ENCODE assay signal across 1 cellular context in the genomic region with DNA sequence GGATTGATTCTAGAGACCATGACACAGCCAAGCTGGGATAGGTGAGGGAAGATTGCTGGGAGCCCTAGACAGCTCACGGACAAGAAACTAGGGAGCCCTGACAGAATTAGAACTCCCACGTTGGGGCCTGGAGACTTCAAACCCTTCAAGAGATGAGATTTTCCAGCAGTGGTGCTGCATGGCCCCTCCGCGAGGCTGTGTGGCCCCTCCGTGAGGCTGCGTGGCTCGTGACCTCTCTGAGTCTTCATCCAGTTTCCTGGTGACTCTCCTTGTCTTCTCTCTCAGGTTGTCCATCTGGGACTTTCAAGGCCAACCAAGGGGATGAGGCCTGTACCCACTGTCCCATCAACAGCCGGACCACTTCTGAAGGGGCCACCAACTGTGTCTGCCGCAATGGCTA.
TF ChIP-seq lines count a peak whose summit lies in the region.

No MANE protein-coding gene starts in this region.

TF ChIP-seq in GM23338, 12 proteins besides CTCF, POLR2A, EP300 and RAD21 (continued from another document):
- TF ChIP-seq, protein P1, sequence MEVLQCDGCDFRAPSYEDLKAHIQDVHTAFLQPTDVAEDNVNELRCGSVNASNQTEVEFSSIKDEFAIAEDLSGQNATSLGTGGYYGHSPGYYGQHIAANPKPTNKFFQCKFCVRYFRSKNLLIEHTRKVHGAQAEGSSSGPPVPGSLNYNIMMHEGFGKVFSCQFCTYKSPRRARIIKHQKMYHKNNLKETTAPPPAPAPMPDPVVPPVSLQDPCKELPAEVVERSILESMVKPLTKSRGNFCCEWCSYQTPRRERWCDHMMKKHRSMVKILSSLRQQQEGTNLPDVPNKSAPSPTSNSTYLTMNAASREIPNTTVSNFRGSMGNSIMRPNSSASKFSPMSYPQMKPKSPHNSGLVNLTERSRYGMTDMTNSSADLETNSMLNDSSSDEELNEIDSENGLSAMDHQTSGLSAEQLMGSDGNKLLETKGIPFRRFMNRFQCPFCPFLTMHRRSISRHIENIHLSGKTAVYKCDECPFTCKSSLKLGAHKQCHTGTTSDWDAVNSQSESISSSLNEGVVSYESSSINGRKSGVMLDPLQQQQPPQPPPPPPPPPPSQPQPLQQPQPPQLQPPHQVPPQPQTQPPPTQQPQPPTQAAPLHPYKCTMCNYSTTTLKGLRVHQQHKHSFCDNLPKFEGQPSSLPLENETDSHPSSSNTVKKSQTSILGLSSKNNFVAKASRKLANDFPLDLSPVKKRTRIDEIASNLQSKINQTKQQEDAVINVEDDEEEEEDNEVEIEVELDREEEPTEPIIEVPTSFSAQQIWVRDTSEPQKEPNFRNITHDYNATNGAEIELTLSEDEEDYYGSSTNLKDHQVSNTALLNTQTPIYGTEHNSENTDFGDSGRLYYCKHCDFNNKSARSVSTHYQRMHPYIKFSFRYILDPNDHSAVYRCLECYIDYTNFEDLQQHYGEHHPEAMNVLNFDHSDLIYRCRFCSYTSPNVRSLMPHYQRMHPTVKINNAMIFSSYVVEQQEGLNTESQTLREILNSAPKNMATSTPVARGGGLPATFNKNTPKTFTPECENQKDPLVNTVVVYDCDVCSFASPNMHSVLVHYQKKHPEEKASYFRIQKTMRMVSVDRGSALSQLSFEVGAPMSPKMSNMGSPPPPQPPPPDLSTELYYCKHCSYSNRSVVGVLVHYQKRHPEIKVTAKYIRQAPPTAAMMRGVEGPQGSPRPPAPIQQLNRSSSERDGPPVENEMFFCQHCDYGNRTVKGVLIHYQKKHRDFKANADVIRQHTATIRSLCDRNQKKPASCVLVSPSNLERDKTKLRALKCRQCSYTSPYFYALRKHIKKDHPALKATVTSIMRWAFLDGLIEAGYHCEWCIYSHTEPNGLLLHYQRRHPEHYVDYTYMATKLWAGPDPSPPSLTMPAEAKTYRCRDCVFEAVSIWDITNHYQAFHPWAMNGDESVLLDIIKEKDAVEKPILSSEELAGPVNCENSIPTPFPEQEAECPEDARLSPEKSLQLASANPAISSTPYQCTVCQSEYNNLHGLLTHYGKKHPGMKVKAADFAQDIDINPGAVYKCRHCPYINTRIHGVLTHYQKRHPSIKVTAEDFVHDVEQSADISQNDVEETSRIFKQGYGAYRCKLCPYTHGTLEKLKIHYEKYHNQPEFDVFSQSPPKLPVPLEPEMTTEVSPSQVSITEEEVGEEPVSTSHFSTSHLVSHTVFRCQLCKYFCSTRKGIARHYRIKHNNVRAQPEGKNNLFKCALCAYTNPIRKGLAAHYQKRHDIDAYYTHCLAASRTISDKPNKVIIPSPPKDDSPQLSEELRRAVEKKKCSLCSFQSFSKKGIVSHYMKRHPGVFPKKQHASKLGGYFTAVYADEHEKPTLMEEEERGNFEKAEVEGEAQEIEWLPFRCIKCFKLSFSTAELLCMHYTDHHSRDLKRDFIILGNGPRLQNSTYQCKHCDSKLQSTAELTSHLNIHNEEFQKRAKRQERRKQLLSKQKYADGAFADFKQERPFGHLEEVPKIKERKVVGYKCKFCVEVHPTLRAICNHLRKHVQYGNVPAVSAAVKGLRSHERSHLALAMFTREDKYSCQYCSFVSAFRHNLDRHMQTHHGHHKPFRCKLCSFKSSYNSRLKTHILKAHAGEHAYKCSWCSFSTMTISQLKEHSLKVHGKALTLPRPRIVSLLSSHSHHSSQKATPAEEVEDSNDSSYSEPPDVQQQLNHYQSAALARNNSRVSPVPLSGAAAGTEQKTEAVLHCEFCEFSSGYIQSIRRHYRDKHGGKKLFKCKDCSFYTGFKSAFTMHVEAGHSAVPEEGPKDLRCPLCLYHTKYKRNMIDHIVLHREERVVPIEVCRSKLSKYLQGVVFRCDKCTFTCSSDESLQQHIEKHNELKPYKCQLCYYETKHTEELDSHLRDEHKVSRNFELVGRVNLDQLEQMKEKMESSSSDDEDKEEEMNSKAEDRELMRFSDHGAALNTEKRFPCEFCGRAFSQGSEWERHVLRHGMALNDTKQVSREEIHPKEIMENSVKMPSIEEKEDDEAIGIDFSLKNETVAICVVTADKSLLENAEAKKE (CRISPR knock-in tag; IDR thresholded peaks at IDR 0.05) = no peak
- TF ChIP-seq JUNB (IDR thresholded peaks at IDR 0.05; ENCODE audit: unreplicated experiment) (no peak), CREB1 (CRISPR knock-in tag; IDR thresholded peaks at IDR 0.05; ENCODE audit: low read depth) (no peak), POLR2AphosphoS5 (IDR thresholded peaks at IDR 0.05; ENCODE audit: low read depth) (no peak), ZNF331 (CRISPR knock-in tag; IDR thresholded peaks at IDR 0.05; ENCODE audit: low read depth) (no peak), ZNF114 (CRISPR knock-in tag; IDR thresholded peaks at IDR 0.05) (no peak)
- TF ChIP-seq, protein P2, sequence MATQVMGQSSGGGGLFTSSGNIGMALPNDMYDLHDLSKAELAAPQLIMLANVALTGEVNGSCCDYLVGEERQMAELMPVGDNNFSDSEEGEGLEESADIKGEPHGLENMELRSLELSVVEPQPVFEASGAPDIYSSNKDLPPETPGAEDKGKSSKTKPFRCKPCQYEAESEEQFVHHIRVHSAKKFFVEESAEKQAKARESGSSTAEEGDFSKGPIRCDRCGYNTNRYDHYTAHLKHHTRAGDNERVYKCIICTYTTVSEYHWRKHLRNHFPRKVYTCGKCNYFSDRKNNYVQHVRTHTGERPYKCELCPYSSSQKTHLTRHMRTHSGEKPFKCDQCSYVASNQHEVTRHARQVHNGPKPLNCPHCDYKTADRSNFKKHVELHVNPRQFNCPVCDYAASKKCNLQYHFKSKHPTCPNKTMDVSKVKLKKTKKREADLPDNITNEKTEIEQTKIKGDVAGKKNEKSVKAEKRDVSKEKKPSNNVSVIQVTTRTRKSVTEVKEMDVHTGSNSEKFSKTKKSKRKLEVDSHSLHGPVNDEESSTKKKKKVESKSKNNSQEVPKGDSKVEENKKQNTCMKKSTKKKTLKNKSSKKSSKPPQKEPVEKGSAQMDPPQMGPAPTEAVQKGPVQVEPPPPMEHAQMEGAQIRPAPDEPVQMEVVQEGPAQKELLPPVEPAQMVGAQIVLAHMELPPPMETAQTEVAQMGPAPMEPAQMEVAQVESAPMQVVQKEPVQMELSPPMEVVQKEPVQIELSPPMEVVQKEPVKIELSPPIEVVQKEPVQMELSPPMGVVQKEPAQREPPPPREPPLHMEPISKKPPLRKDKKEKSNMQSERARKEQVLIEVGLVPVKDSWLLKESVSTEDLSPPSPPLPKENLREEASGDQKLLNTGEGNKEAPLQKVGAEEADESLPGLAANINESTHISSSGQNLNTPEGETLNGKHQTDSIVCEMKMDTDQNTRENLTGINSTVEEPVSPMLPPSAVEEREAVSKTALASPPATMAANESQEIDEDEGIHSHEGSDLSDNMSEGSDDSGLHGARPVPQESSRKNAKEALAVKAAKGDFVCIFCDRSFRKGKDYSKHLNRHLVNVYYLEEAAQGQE (IDR thresholded peaks at IDR 0.05; ENCODE audit: unreplicated experiment) = no peak
- TF ChIP-seq, protein P3, sequence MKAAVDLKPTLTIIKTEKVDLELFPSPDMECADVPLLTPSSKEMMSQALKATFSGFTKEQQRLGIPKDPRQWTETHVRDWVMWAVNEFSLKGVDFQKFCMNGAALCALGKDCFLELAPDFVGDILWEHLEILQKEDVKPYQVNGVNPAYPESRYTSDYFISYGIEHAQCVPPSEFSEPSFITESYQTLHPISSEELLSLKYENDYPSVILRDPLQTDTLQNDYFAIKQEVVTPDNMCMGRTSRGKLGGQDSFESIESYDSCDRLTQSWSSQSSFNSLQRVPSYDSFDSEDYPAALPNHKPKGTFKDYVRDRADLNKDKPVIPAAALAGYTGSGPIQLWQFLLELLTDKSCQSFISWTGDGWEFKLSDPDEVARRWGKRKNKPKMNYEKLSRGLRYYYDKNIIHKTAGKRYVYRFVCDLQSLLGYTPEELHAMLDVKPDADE (IDR thresholded peaks at IDR 0.05) = no peak
